ENCODE assay signal across 2 cellular contexts in genomic region chr13:102770435-102770834, GRCh38.
TF ChIP-seq lines count a peak whose summit lies in the region.

No MANE protein-coding gene starts in this region.

TF ChIP-seq in K562, 482 proteins besides CTCF, POLR2A, EP300 and RAD21:
- no peak for TF ChIP-seq ESRRB (CRISPR knock-in tag; IDR thresholded peaks at IDR 0.05; ENCODE audit: borderline replicate concordance)
- no peak for TF ChIP-seq TCF3 (CRISPR knock-in tag; IDR thresholded peaks at IDR 0.05)
- TF ChIP-seq RUNX1 (IDR thresholded peaks at IDR 0.05; ENCODE audit: low read depth) = no peak

TF ChIP-seq in liver, 16 proteins besides CTCF, POLR2A, EP300 and RAD21:
- no peak for TF ChIP-seq EGR1 (IDR thresholded peaks at IDR 0.05; ENCODE audit: low read depth in 2 of 2)
- no peak for TF ChIP-seq ATF3 (IDR thresholded peaks at IDR 0.05)
- peak; percentile 37 for TF ChIP-seq MAX (IDR thresholded peaks at IDR 0.05)
- TF ChIP-seq YY1 (IDR thresholded peaks at IDR 0.05) = peak; percentile 75
- TF ChIP-seq ZBTB33 (IDR thresholded peaks at IDR 0.05) = peak; percentile 13
- peak; percentile 46 for TF ChIP-seq HNF4G (IDR thresholded peaks at IDR 0.05)
- peak; percentile 87 for TF ChIP-seq FOXA2 (IDR thresholded peaks at IDR 0.05)
- peak in 1 of 2 donors; percentile 21 for TF ChIP-seq GABPA (IDR thresholded peaks at IDR 0.05 in 1 of 2, conservative IDR thresholded peaks at IDR 0.05 in 1 of 2)
- peak; percentile 81 to 87 for TF ChIP-seq HNF4A (conservative IDR thresholded peaks at IDR 0.05)
- TF ChIP-seq NR2F2 (IDR thresholded peaks at IDR 0.05) = no peak
- TF ChIP-seq JUND (IDR thresholded peaks at IDR 0.05) = peak in 1 of 2 donors; percentile 20
- peak; percentile 84 for TF ChIP-seq FOXA1 (IDR thresholded peaks at IDR 0.05)
- TF ChIP-seq SP1 (IDR thresholded peaks at IDR 0.05) = peak; percentile 76
- no peak for TF ChIP-seq TAF1 (conservative IDR thresholded peaks at IDR 0.05)
- peak; percentile 60 to 80 for TF ChIP-seq RXRA (IDR thresholded peaks at IDR 0.05)
- peak; percentile 54 for TF ChIP-seq REST (IDR thresholded peaks at IDR 0.05)
TF ChIP-seq in liver: peak in this region for 12.
